17 cellular contexts compared by ENCODE assay signal in the genomic region with DNA sequence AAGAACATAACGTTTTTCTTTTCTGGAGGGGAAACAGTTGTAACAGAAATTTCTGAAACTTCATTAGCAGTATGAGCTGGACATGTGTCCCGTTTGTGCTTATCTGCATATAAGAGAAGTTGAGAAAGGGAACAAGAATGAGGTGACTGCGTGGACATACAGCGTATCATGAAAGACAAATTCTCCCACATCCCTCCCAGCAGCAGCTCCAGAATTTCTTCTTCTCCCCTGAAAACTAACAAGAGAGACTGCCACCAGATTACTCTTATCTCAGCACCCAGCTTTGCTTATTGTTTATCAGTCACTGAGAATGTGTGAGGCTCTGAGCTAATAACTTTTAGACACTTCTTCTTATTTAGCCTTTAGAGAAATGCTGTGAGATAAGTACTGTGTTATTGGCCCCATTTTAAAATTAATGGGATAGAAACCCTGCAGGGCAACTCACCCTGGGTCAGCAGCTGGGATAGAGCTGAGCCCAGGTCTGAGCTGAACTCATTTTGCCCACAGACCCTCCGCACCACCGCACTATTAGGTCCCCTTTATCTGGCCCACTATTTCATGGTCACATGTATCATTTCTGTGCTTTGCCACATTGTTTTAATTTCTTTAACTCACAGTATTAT. TPM values are rescaled to one million over a fixed set of nuclear protein-coding genes. Genes with fewer than 3 reads are reported as not detected.
"Had no signal": no experiment of that assay in that cellular context is flagged by ENCODE, and none has a peak within 500 bp of the region (broad histone marks: within the 10 kb centered on the region; RNA-seq: fewer than 3 reads in every experiment).

No MANE protein-coding gene starts in this region.

RNA-seq across cellular contexts. Expression of a gene that starts 18.7 kb away (rescaled TPM):
- total RNA-seq: activated B cell treated with CpG ODN at 0.5 μM for 24 hours; activated CD4-positive, alpha-beta memory T cell treated with anti-CD3 and anti-CD28 coated beads for 36 hours; activated CD4-positive, alpha-beta T cell treated with anti-CD3 and anti-CD28 coated beads, Interleukin-2, amount 10 ng/mL, durations not matched to agents 24 days and 14 days; activated CD8-positive, alpha-beta memory T cell treated with anti-CD3 and anti-CD28 coated beads for 36 hours; activated CD8-positive, alpha-beta T cell treated with anti-CD3 and anti-CD28 coated beads for 36 hours; activated naive CD4-positive, alpha-beta T cell treated with anti-CD3 and anti-CD28 coated beads for 36 hours; activated naive CD4-positive, alpha-beta T cell treated with anti-CD3 and anti-CD28 coated beads, Interleukin-2, amount 50 U/mL, for 72 hours; activated naive CD8-positive, alpha-beta T cell treated with anti-CD3 and anti-CD28 coated beads for 36 hours; activated T-cell treated with anti-CD3 and anti-CD28 coated beads, Interleukin-2, amount 50 U/mL, for 4 hours; activated T-cell treated with anti-CD3 and anti-CD28 coated beads, Interleukin-2, amount 50 U/mL, for 72 hours; activated T-helper 1 cell treated with anti-CD3 and anti-CD28 coated beads, Interleukin-12 subunit alpha, Interleukin-12 subunit beta, Interleukin-2, Interleukin-4 antibody, amounts not matched to agents 30 ng/mL and 10 ng/mL and 1 ng/mL, durations not matched to agents 14 hours and 24 hours and 36 hours; activated T-helper 17 cell treated with anti-CD3 and anti-CD28 coated beads, Interleukin-2, amount 50 U/mL, for 72 hours; adrenal gland; astrocyte; body of pancreas; breast epithelium had no signal
- polyA plus RNA-seq: adrenal gland, aorta had no signal
